In the genomic region with DNA sequence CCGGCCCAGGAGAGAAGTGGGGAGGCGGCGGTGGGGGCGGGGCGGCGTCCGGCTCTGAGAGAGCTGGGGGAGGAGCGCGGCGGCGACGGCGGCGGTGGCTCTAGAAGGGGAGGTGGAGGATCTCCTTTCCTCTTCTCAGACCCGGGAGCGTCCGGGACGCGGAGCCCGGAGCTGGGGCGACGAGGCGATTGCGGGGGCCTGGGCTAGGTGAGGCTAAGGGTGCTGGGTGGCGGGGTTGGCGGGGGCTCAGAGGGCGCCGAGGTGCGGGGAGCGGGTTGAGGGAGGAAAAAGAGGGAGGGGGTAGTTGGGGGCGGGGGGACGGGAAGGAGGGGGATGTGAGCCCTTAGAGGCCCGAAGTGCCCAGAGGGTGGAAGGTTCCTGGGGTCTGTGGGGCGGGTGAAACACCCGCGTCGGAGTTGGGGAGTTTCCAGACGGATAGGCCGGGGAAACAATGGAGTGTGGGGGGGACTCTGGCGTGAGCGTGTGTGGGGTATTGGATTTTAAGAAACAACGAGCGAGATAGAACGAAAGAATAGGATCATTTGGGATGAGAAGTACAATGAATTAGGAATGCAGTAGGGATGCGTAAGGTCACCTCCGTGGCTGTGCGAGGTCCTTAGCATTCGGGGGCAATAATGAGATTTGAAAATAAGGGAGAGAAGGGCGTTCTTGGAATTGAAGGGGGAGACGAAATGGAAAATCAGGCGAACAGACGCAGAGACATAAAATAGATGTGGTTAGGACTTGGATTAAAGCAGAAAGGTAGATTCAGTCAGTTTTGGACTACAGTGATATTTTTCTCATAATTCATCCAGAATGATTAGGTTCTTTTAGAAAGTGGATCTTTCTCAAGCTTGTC, we compare ENCODE assay signal across 1 cellular context.
TF ChIP-seq lines count a peak whose summit lies in the region.

A gene (plus strand): TSS at position 82 of the 859 bp plus-strand sequence. CDS start 93,551 bp downstream, outside the sequence.

TF ChIP-seq in IMR-90, 13 proteins besides CTCF, POLR2A, EP300 and RAD21 (continued from another document):
- TF ChIP-seq, protein P1, sequence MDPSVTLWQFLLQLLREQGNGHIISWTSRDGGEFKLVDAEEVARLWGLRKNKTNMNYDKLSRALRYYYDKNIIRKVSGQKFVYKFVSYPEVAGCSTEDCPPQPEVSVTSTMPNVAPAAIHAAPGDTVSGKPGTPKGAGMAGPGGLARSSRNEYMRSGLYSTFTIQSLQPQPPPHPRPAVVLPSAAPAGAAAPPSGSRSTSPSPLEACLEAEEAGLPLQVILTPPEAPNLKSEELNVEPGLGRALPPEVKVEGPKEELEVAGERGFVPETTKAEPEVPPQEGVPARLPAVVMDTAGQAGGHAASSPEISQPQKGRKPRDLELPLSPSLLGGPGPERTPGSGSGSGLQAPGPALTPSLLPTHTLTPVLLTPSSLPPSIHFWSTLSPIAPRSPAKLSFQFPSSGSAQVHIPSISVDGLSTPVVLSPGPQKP (IDR thresholded peaks at IDR 0.05; ENCODE audit: borderline replicate concordance, low read depth, low read length): no peak
- TF ChIP-seq CHD1 (IDR thresholded peaks at IDR 0.05; ENCODE audit: low read depth, low read length): no peak
- TF ChIP-seq MAFK (IDR thresholded peaks at IDR 0.05; ENCODE audit: low read depth, low read length): no peak
- TF ChIP-seq NFE2L2 (IDR thresholded peaks at IDR 0.05; ENCODE audit: low read depth, low read length): no peak
- no peak for TF ChIP-seq MAZ (IDR thresholded peaks at IDR 0.05; ENCODE audit: borderline replicate concordance, low read depth, low read length)
- no peak for TF ChIP-seq CEBPB (IDR thresholded peaks at IDR 0.05; ENCODE audit: low read depth, low read length)
- TF ChIP-seq, protein P2, sequence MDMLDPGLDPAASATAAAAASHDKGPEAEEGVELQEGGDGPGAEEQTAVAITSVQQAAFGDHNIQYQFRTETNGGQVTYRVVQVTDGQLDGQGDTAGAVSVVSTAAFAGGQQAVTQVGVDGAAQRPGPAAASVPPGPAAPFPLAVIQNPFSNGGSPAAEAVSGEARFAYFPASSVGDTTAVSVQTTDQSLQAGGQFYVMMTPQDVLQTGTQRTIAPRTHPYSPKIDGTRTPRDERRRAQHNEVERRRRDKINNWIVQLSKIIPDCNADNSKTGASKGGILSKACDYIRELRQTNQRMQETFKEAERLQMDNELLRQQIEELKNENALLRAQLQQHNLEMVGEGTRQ (IDR thresholded peaks at IDR 0.05; ENCODE audit: low read depth, low read length): no peak
- no peak for TF ChIP-seq SMC3 (IDR thresholded peaks at IDR 0.05; ENCODE audit: low read depth, low read length)
- no peak for TF ChIP-seq FOS (IDR thresholded peaks at IDR 0.05; ENCODE audit: low read depth, low read length)
- TF ChIP-seq BHLHE40 (IDR thresholded peaks at IDR 0.05; ENCODE audit: low read depth, low read length): no peak
